ENCODE assay signal across 1 cellular context in the genomic region with DNA sequence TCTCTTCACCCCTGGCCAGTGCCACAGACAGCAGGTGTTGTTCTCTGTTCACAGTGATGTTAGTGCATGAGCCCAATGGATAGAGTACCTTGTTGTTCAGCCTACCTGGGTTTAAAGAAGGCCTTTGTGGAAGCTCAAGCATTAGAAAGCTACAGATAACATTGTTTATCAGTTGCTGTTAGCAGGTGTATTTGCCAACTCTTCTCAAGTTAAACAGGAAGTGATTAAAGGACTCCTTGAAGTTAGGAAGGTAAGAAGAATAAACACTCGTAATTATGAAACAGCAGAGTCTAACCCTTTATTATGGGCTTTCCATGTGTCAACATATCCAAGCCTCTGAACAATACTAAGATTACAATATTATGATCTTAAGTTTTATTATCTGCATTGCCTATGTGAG.
A peak's percentile ranks its signal among the peaks of the same experiment; 100 is the strongest.
TF ChIP-seq lines count a peak whose summit lies in the region.

No MANE protein-coding gene starts in this region.

TF ChIP-seq in HepG2, 621 proteins besides CTCF, POLR2A, EP300 and RAD21 (continues in another document):
- TF ChIP-seq ETV5 (CRISPR knock-in tag; IDR thresholded peaks at IDR 0.05; ENCODE audit: borderline replicate concordance) (peak; percentile 11; the same call in 1 of the 2 replicates), SMC3 (IDR thresholded peaks at IDR 0.05; ENCODE audit: low read length) (no peak), STAG1 (CRISPR knock-in tag; IDR thresholded peaks at IDR 0.05) (no peak), SOX6 (IDR thresholded peaks at IDR 0.05) (no peak), SOX6 (CRISPR knock-in tag; IDR thresholded peaks at IDR 0.05) (peak; percentile 36; the same call in 1 of the 2 replicates), GATAD2A (CRISPR knock-in tag; IDR thresholded peaks at IDR 0.05) (peak; percentile 33; the same call in 1 of the 2 replicates), SP1 (IDR thresholded peaks at IDR 0.05) (no peak), SP1 (CRISPR knock-in tag; IDR thresholded peaks at IDR 0.05) (no peak), AGO1 (IDR thresholded peaks at IDR 0.05; ENCODE audit: low read depth, low read length, poor library complexity, severe bottlenecking) (no peak), PHB2 (IDR thresholded peaks at IDR 0.05; ENCODE audit: partially characterized antibody) (no peak), FOXK1 (CRISPR knock-in tag; IDR thresholded peaks at IDR 0.05; ENCODE audit: borderline replicate concordance, low read depth) (no peak), ZNF629 (CRISPR knock-in tag; conservative IDR thresholded peaks at IDR 0.05) (no peak), SOX13 (IDR thresholded peaks at IDR 0.05) (no peak), SOX13 (CRISPR knock-in tag; conservative IDR thresholded peaks at IDR 0.05 in 1 of 2, IDR thresholded peaks at IDR 0.05 in 1 of 2) (peak in 1 of 2 experiments; percentile 61; a peak in 2 of 4 replicates), YEATS2 (CRISPR knock-in tag; IDR thresholded peaks at IDR 0.05; ENCODE audit: borderline replicate concordance) (no peak), ZC3H13 (CRISPR knock-in tag; IDR thresholded peaks at IDR 0.05) (no peak), TCF7 (IDR thresholded peaks at IDR 0.05; ENCODE audit: low read depth) (0 out of 2 replicates have a peak, but pooled peaks have one; percentile 6), ZNF788 (CRISPR knock-in tag; IDR thresholded peaks at IDR 0.05; ENCODE audit: borderline replicate concordance) (no peak), PHF8 (CRISPR knock-in tag; IDR thresholded peaks at IDR 0.05) (no peak), RARA (CRISPR knock-in tag; IDR thresholded peaks at IDR 0.05) (peak; percentile 30; the same call in 1 of the 2 replicates), HMG20A (CRISPR knock-in tag; IDR thresholded peaks at IDR 0.05; ENCODE audit: borderline replicate concordance) (peak; percentile 49; the same call in 1 of the 2 replicates), SOX5 (CRISPR knock-in tag; IDR thresholded peaks at IDR 0.05; ENCODE audit: borderline replicate concordance) (0 out of 2 replicates have a peak, but pooled peaks have one; percentile 34), ZNF282 (IDR thresholded peaks at IDR 0.05; ENCODE audit: partially characterized antibody) (no peak), BCL6 (CRISPR knock-in tag; IDR thresholded peaks at IDR 0.05) (peak; percentile 80), RFXAP (CRISPR knock-in tag; IDR thresholded peaks at IDR 0.05; ENCODE audit: borderline replicate concordance) (no peak), HIVEP1 (CRISPR knock-in tag; IDR thresholded peaks at IDR 0.05) (no peak), SP4 (CRISPR knock-in tag; IDR thresholded peaks at IDR 0.05) (no peak), ZNF563 (CRISPR knock-in tag; IDR thresholded peaks at IDR 0.05) (no peak), CREM (IDR thresholded peaks at IDR 0.05) (no peak), CREM (CRISPR knock-in tag; IDR thresholded peaks at IDR 0.05) (no peak), IRX3 (CRISPR knock-in tag; IDR thresholded peaks at IDR 0.05; ENCODE audit: borderline replicate concordance, low read depth) (no peak), TCF12 (IDR thresholded peaks at IDR 0.05) (no peak), TCF12 (CRISPR knock-in tag; IDR thresholded peaks at IDR 0.05) (no peak)
- TF ChIP-seq, protein P1, sequence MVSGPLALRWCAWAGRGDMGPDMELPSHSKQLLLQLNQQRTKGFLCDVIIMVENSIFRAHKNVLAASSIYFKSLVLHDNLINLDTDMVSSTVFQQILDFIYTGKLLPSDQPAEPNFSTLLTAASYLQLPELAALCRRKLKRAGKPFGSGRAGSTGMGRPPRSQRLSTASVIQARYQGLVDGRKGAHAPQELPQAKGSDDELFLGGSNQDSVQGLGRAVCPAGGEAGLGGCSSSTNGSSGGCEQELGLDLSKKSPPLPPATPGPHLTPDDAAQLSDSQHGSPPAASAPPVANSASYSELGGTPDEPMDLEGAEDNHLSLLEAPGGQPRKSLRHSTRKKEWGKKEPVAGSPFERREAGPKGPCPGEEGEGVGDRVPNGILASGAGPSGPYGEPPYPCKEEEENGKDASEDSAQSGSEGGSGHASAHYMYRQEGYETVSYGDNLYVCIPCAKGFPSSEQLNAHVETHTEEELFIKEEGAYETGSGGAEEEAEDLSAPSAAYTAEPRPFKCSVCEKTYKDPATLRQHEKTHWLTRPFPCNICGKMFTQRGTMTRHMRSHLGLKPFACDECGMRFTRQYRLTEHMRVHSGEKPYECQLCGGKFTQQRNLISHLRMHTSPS (CRISPR knock-in tag; IDR thresholded peaks at IDR 0.05; ENCODE audit: low read depth): no peak
- TF ChIP-seq, protein P2, sequence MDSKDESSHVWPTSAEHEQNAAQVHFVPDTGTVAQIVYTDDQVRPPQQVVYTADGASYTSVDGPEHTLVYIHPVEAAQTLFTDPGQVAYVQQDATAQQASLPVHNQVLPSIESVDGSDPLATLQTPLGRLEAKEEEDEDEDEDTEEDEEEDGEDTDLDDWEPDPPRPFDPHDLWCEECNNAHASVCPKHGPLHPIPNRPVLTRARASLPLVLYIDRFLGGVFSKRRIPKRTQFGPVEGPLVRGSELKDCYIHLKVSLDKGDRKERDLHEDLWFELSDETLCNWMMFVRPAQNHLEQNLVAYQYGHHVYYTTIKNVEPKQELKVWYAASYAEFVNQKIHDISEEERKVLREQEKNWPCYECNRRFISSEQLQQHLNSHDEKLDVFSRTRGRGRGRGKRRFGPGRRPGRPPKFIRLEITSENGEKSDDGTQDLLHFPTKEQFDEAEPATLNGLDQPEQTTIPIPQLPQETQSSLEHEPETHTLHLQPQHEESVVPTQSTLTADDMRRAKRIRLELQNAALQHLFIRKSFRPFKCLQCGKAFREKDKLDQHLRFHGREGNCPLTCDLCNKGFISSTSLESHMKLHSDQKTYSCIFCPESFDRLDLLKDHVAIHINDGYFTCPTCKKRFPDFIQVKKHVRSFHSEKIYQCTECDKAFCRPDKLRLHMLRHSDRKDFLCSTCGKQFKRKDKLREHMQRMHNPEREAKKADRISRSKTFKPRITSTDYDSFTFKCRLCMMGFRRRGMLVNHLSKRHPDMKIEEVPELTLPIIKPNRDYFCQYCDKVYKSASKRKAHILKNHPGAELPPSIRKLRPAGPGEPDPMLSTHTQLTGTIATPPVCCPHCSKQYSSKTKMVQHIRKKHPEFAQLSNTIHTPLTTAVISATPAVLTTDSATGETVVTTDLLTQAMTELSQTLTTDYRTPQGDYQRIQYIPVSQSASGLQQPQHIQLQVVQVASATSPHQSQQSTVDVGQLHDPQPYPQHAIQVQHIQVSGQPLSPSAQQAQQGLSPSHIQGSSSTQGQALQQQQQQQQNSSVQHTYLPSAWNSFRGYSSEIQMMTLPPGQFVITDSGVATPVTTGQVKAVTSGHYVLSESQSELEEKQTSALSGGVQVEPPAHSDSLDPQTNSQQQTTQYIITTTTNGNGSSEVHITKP (CRISPR knock-in tag; IDR thresholded peaks at IDR 0.05; ENCODE audit: low read depth): no peak
- TF ChIP-seq, protein P3, sequence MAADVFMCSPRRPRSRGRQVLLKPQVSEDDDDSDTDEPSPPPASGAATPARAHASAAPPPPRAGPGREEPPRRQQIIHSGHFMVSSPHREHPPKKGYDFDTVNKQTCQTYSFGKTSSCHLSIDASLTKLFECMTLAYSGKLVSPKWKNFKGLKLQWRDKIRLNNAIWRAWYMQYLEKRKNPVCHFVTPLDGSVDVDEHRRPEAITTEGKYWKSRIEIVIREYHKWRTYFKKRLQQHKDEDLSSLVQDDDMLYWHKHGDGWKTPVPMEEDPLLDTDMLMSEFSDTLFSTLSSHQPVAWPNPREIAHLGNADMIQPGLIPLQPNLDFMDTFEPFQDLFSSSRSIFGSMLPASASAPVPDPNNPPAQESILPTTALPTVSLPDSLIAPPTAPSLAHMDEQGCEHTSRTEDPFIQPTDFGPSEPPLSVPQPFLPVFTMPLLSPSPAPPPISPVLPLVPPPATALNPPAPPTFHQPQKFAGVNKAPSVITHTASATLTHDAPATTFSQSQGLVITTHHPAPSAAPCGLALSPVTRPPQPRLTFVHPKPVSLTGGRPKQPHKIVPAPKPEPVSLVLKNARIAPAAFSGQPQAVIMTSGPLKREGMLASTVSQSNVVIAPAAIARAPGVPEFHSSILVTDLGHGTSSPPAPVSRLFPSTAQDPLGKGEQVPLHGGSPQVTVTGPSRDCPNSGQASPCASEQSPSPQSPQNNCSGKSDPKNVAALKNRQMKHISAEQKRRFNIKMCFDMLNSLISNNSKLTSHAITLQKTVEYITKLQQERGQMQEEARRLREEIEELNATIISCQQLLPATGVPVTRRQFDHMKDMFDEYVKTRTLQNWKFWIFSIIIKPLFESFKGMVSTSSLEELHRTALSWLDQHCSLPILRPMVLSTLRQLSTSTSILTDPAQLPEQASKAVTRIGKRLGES (CRISPR knock-in tag; IDR thresholded peaks at IDR 0.05; ENCODE audit: borderline replicate concordance): no peak
- TF ChIP-seq, protein P4, sequence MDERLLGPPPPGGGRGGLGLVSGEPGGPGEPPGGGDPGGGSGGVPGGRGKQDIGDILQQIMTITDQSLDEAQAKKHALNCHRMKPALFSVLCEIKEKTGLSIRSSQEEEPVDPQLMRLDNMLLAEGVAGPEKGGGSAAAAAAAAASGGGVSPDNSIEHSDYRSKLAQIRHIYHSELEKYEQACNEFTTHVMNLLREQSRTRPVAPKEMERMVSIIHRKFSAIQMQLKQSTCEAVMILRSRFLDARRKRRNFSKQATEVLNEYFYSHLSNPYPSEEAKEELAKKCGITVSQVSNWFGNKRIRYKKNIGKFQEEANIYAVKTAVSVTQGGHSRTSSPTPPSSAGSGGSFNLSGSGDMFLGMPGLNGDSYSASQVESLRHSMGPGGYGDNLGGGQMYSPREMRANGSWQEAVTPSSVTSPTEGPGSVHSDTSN (CRISPR knock-in tag; IDR thresholded peaks at IDR 0.05): no peak
- TF ChIP-seq, protein P5, sequence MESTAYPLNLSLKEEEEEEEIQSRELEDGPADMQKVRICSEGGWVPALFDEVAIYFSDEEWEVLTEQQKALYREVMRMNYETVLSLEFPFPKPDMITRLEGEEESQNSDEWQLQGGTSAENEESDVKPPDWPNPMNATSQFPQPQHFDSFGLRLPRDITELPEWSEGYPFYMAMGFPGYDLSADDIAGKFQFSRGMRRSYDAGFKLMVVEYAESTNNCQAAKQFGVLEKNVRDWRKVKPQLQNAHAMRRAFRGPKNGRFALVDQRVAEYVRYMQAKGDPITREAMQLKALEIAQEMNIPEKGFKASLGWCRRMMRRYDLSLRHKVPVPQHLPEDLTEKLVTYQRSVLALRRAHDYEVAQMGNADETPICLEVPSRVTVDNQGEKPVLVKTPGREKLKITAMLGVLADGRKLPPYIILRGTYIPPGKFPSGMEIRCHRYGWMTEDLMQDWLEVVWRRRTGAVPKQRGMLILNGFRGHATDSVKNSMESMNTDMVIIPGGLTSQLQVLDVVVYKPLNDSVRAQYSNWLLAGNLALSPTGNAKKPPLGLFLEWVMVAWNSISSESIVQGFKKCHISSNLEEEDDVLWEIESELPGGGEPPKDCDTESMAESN (CRISPR knock-in tag; conservative IDR thresholded peaks at IDR 0.05): no peak
- TF ChIP-seq, protein P6, sequence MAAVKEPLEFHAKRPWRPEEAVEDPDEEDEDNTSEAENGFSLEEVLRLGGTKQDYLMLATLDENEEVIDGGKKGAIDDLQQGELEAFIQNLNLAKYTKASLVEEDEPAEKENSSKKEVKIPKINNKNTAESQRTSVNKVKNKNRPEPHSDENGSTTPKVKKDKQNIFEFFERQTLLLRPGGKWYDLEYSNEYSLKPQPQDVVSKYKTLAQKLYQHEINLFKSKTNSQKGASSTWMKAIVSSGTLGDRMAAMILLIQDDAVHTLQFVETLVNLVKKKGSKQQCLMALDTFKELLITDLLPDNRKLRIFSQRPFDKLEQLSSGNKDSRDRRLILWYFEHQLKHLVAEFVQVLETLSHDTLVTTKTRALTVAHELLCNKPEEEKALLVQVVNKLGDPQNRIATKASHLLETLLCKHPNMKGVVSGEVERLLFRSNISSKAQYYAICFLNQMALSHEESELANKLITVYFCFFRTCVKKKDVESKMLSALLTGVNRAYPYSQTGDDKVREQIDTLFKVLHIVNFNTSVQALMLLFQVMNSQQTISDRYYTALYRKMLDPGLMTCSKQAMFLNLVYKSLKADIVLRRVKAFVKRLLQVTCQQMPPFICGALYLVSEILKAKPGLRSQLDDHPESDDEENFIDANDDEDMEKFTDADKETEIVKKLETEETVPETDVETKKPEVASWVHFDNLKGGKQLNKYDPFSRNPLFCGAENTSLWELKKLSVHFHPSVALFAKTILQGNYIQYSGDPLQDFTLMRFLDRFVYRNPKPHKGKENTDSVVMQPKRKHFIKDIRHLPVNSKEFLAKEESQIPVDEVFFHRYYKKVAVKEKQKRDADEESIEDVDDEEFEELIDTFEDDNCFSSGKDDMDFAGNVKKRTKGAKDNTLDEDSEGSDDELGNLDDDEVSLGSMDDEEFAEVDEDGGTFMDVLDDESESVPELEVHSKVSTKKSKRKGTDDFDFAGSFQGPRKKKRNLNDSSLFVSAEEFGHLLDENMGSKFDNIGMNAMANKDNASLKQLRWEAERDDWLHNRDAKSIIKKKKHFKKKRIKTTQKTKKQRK (IDR thresholded peaks at IDR 0.05; ENCODE audit: low read length): no peak
- TF ChIP-seq, protein P7, sequence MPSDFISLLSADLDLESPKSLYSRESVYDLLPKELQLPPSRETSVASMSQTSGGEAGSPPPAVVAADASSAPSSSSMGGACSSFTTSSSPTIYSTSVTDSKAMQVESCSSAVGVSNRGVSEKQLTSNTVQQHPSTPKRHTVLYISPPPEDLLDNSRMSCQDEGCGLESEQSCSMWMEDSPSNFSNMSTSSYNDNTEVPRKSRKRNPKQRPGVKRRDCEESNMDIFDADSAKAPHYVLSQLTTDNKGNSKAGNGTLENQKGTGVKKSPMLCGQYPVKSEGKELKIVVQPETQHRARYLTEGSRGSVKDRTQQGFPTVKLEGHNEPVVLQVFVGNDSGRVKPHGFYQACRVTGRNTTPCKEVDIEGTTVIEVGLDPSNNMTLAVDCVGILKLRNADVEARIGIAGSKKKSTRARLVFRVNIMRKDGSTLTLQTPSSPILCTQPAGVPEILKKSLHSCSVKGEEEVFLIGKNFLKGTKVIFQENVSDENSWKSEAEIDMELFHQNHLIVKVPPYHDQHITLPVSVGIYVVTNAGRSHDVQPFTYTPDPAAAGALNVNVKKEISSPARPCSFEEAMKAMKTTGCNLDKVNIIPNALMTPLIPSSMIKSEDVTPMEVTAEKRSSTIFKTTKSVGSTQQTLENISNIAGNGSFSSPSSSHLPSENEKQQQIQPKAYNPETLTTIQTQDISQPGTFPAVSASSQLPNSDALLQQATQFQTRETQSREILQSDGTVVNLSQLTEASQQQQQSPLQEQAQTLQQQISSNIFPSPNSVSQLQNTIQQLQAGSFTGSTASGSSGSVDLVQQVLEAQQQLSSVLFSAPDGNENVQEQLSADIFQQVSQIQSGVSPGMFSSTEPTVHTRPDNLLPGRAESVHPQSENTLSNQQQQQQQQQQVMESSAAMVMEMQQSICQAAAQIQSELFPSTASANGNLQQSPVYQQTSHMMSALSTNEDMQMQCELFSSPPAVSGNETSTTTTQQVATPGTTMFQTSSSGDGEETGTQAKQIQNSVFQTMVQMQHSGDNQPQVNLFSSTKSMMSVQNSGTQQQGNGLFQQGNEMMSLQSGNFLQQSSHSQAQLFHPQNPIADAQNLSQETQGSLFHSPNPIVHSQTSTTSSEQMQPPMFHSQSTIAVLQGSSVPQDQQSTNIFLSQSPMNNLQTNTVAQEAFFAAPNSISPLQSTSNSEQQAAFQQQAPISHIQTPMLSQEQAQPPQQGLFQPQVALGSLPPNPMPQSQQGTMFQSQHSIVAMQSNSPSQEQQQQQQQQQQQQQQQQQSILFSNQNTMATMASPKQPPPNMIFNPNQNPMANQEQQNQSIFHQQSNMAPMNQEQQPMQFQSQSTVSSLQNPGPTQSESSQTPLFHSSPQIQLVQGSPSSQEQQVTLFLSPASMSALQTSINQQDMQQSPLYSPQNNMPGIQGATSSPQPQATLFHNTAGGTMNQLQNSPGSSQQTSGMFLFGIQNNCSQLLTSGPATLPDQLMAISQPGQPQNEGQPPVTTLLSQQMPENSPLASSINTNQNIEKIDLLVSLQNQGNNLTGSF (CRISPR knock-in tag; IDR thresholded peaks at IDR 0.05): no peak
